In the genomic region with DNA sequence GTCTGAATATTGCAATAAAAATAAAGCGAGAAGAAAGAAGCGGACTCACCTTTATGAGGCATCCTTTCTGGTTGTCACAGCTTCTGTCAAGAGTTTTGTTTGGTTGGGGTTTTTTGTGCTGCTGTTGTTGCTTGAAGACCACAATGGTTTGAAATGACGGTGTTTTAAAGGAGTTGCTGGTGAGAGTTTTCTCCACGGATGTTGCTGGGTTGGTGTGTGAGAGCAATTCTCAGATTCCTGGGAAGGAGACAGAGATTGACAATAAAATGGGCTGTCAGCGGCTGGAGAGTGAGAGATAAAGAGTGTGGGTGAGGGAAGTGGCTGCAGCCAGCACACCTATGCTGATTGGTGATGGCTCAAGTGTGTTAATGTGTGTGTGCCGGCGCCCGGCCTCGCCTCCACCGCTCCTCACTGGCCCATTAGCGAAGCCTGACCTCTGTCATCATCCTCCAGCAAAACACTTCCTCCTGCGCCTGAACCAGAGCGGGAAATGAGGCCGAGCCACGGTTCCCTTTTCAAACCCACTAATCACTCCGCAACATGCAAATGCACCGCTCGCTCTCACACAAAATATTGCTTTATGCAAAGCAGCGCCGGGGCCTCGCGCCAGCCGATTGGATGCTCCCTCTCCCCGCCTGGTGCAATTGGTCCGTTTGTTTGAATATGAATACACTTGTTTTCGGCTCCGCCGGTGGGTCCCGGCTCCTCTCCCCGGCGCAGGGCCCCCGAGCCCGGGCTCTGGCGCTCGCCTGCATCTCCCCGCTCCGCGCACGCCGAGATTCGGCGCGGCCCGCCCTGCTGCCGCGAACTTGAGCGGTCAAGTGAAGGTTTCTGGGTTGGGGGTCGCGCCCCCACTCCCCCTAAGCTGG, we compare ENCODE assay signal across 8 cellular contexts. TPM values are rescaled to one million over a fixed set of nuclear protein-coding genes. Genes with fewer than 3 reads are reported as not detected.
DNase-seq lines count a peak whose midpoint lies in the region; ATAC-seq lines count a peak whose summit lies in the region.

A gene (minus strand): TSS at position 544 of the 869 bp plus-strand sequence. CDS start 4,911 bp downstream, outside the sequence.

- peak within 1 kb of the TSS; percentile 59 to 93 for H3K4me3 ChIP-seq in neuronal stem cell (ENCODE audit: low read length in 2 of 2)

- peak within 1 kb of the TSS; percentile 86 for H3K23ac ChIP-seq in neuronal stem cell (ENCODE audit: low read depth, low read length, poor library complexity)

- H3K9me3 ChIP-seq in neuronal stem cell (replicated peaks in 1 of 2; ENCODE audit: control insufficient read depth in 2 of 2, insufficient read depth in 1 of 2, low read depth in 1 of 2, low read length in 2 of 2) = peaks cover 0 to 7% of the 10 kb centered on the region in 2 donors

- peaks cover 0 to 23% of the 10 kb centered on the region in 2 donors for H3K36me3 ChIP-seq in neuronal stem cell (replicated peaks in 1 of 2; ENCODE audit: control insufficient read depth in 2 of 2, insufficient read depth in 2 of 2, low read length in 2 of 2)

- peak within 1 kb of the TSS; percentile 98 for H2BK5ac ChIP-seq in neuronal stem cell (ENCODE audit: low read length)

- peak within 1 kb of the TSS; percentile 40 for H2BK120ac ChIP-seq in neuronal stem cell (ENCODE audit: low read depth, low read length)

- peak within 1 kb of the TSS; percentile 86 for H2AFZ ChIP-seq in neuronal stem cell (ENCODE audit: low read length)

- H3K4me1 ChIP-seq in neuronal stem cell (ENCODE audit: control insufficient read depth in 2 of 2, insufficient read depth in 1 of 2, low read depth in 1 of 2, low read length in 2 of 2) = peaks cover 16 to 30% of the 10 kb centered on the region in 2 donors

- DNase-seq in C1 segment of cervical spinal cord (lab: John Stamatoyannopoulos, UW) (peak in 11 of 14 donors; percentile 34 to 99 (median 80)), NCI-H226 (peak; percentile 89), germinal center (ENCODE audit: low spot score) (peak; percentile 73), neuronal stem cell (ENCODE audit: low spot score) (peak; percentile 97), COLO829 (ENCODE audit: low spot score) (no peak)
- DNase-seq in activated T-helper 1 cell treated with anti-CD3 and anti-CD28 coated beads, Interleukin-12 subunit alpha, Interleukin-12 subunit beta, Interleukin-2, Interleukin-4 antibody, amounts not matched to agents 30 ng/mL and 10 ng/mL and 1 ng/mL, durations not matched to agents 14 hours and 24 hours and 36 hours (ENCODE audit: low spot score) = peak; percentile 14

- ATAC-seq in GM18907 (IDR thresholded peaks at IDR 0.05; ENCODE audit: unreplicated experiment) (peak; percentile 69), HG03108 (IDR thresholded peaks at IDR 0.05; ENCODE audit: unreplicated experiment) (peak; percentile 49)

- peak within 1 kb of the TSS; percentile 32 for H2BK15ac ChIP-seq in neuronal stem cell (ENCODE audit: low read length)

- no peak within 1 kb of the TSS for H3K4ac ChIP-seq in neuronal stem cell (ENCODE audit: low read length)

- H3K4me3 Mint-ChIP-seq in activated T-helper 1 cell treated with anti-CD3 and anti-CD28 coated beads, Interleukin-12 subunit alpha, Interleukin-12 subunit beta, Interleukin-2, Interleukin-4 antibody, amounts not matched to agents 30 ng/mL and 10 ng/mL and 1 ng/mL, durations not matched to agents 14 hours and 24 hours and 36 hours = peak within 1 kb of the TSS; percentile 61

- H3K79me1 ChIP-seq in neuronal stem cell (ENCODE audit: low read depth, low read length) = peaks cover 6% of the 10 kb centered on the region

- peaks cover 4 to 20% (median 20%) of the 10 kb centered on the region in 3 experiments for H3K27me3 ChIP-seq in neuronal stem cell (ENCODE audit: control insufficient read depth in 3 of 3, insufficient read depth in 3 of 3, low read depth in 1 of 3, low read length in 3 of 3)

- H3K14ac ChIP-seq in neuronal stem cell (ENCODE audit: low read length) = peak within 1 kb of the TSS; percentile 78

- peak within 1 kb of the TSS; percentile 89 for H2AK5ac ChIP-seq in neuronal stem cell (ENCODE audit: low read depth, low read length)

- intact Hi-C loops in activated T-helper 1 cell treated with anti-CD3 and anti-CD28 coated beads, Interleukin-12 subunit alpha, Interleukin-12 subunit beta, Interleukin-2, Interleukin-4 antibody, amounts not matched to agents 30 ng/mL and 10 ng/mL and 1 ng/mL, durations not matched to agents 14 hours and 24 hours and 36 hours (cut with micrococcal nuclease) = loop anchor here (2.0 kb wide), 1 partner anchor 14 kb away; no protein-coding TSS in a partner anchor

- no peaks in the 10 kb centered on the region for H3K9me3 Mint-ChIP-seq in activated T-helper 1 cell treated with anti-CD3 and anti-CD28 coated beads, Interleukin-12 subunit alpha, Interleukin-12 subunit beta, Interleukin-2, Interleukin-4 antibody, amounts not matched to agents 30 ng/mL and 10 ng/mL and 1 ng/mL, durations not matched to agents 14 hours and 24 hours and 36 hours

- H2BK12ac ChIP-seq in neuronal stem cell (ENCODE audit: low read length) = peak within 1 kb of the TSS; percentile 76

- H3K9ac ChIP-seq in neuronal stem cell (ENCODE audit: low read depth, low read length, poor library complexity) = peak within 1 kb of the TSS; percentile 99

- peak within 1 kb of the TSS; percentile 95 for H3K27ac ChIP-seq in neuronal stem cell (replicated peaks; ENCODE audit: low read length)

- no peak within 1 kb of the TSS for H4K91ac ChIP-seq in neuronal stem cell (ENCODE audit: low read depth, low read length, poor library complexity)

- H3K18ac ChIP-seq in neuronal stem cell (ENCODE audit: low read length) = peak within 1 kb of the TSS; percentile 98

- H3K27ac Mint-ChIP-seq in activated T-helper 1 cell treated with anti-CD3 and anti-CD28 coated beads, Interleukin-12 subunit alpha, Interleukin-12 subunit beta, Interleukin-2, Interleukin-4 antibody, amounts not matched to agents 30 ng/mL and 10 ng/mL and 1 ng/mL, durations not matched to agents 14 hours and 24 hours and 36 hours = peak within 1 kb of the TSS; percentile 67

- peaks cover 37% of the 10 kb centered on the region for H3K4me1 Mint-ChIP-seq in activated T-helper 1 cell treated with anti-CD3 and anti-CD28 coated beads, Interleukin-12 subunit alpha, Interleukin-12 subunit beta, Interleukin-2, Interleukin-4 antibody, amounts not matched to agents 30 ng/mL and 10 ng/mL and 1 ng/mL, durations not matched to agents 14 hours and 24 hours and 36 hours (ENCODE audit: low read depth)

- peak within 1 kb of the TSS; percentile 98 for H3K4me2 ChIP-seq in neuronal stem cell (ENCODE audit: insufficient read depth, low read length, poor library complexity, severe bottlenecking)

- H3K27me3 Mint-ChIP-seq in activated T-helper 1 cell treated with anti-CD3 and anti-CD28 coated beads, Interleukin-12 subunit alpha, Interleukin-12 subunit beta, Interleukin-2, Interleukin-4 antibody, amounts not matched to agents 30 ng/mL and 10 ng/mL and 1 ng/mL, durations not matched to agents 14 hours and 24 hours and 36 hours (ENCODE audit: insufficient read depth) = peaks cover 80% of the 10 kb centered on the region

- no peak within 1 kb of the TSS for H4K8ac ChIP-seq in neuronal stem cell (ENCODE audit: low read depth, low read length)

- H3K36me3 Mint-ChIP-seq in activated T-helper 1 cell treated with anti-CD3 and anti-CD28 coated beads, Interleukin-12 subunit alpha, Interleukin-12 subunit beta, Interleukin-2, Interleukin-4 antibody, amounts not matched to agents 30 ng/mL and 10 ng/mL and 1 ng/mL, durations not matched to agents 14 hours and 24 hours and 36 hours (ENCODE audit: low read depth) = peaks cover 11% of the 10 kb centered on the region

- no CpG with 5 or more reads among the region's 49 CpGs for WGBS in neuronal stem cell (ENCODE audit: extremely low coverage in 2 of 2, insufficient read length in 2 of 2, insufficient replicate concordance in 1 of 2), 2 donors

RNA-seq across cellular contexts. Expression of the gene that starts here (rescaled TPM):
- not detected in 2 replicates for total RNA-seq in activated T-helper 1 cell treated with anti-CD3 and anti-CD28 coated beads, Interleukin-12 subunit alpha, Interleukin-12 subunit beta, Interleukin-2, Interleukin-4 antibody, amounts not matched to agents 30 ng/mL and 10 ng/mL and 1 ng/mL, durations not matched to agents 14 hours and 24 hours and 36 hours
- polyA plus RNA-seq in neuronal stem cell (2013, experiment 1 of 2) = 254 TPM
- 259 TPM for polyA plus RNA-seq in neuronal stem cell (2013, experiment 2 of 2)

Comparison
In these comparisons a context has a peak if more than half of its experiments do, and no peak if none do; other contexts are left out.
1. Peak in DNase-seq in activated T-helper 1 cell treated with anti-CD3 and anti-CD28 coated beads, Interleukin-12 subunit alpha, Interleukin-12 subunit beta, Interleukin-2, Interleukin-4 antibody, amounts not matched to agents 30 ng/mL and 10 ng/mL and 1 ng/mL, durations not matched to agents 14 hours and 24 hours and 36 hours; RNA of the gene not detected or under 1 TPM.